Comparison of ENCODE assay signal across 12 cellular contexts in genomic region chr18:63207825-63208224, GRCh38.
DNase-seq lines count a peak whose midpoint lies in the region; ATAC-seq and TF ChIP-seq lines count a peak whose summit lies in the region.
"Had no signal": no experiment of that assay in that cellular context is flagged by ENCODE, and none has a peak within 500 bp of the region (broad histone marks: within the 10 kb centered on the region; RNA-seq: fewer than 3 reads in every experiment).

No MANE protein-coding gene starts in this region.

- peaks cover 97% of the 10 kb centered on the region for H3K79me2 ChIP-seq in SU-DHL-6 (ENCODE audit: insufficient read depth, low read length)

- no peak overlapping the region for H3K4me3 ChIP-seq in SU-DHL-6 (ENCODE audit: insufficient read depth, low read length, poor library complexity, severe bottlenecking)
- H3K4me3 ChIP-seq: right atrium auricular region, uterus had no signal

- no peaks in the 10 kb centered on the region for H3K9me2 ChIP-seq in SU-DHL-6 (replicated peaks; ENCODE audit: insufficient read depth, low read length)

- H3K36me3 Mint-ChIP-seq in activated T-cell treated with anti-CD3 and anti-CD28 coated beads, Interleukin-2, amount 50 U/mL, for 24 hours (ENCODE audit: low read depth), result peaks cover 54% of the 10 kb centered on the region
- H3K36me3 Mint-ChIP-seq in stimulated activated effector memory CD8-positive, alpha-beta T cell treated with anti-CD3 and anti-CD28 coated beads, Interleukin-12 subunit alpha, Interleukin-12 subunit beta, amount 100 ng/mL, for 72 hours, result peaks cover 81% of the 10 kb centered on the region

- H3K9me3 Mint-ChIP-seq in activated T-cell treated with anti-CD3 and anti-CD28 coated beads, Interleukin-2, amount 50 U/mL, for 24 hours, result no peaks in the 10 kb centered on the region
- H3K9me3 Mint-ChIP-seq in stimulated activated effector memory CD8-positive, alpha-beta T cell treated with anti-CD3 and anti-CD28 coated beads, Interleukin-12 subunit alpha, Interleukin-12 subunit beta, amount 100 ng/mL, for 72 hours, result no peaks in the 10 kb centered on the region

- peaks cover 18% of the 10 kb centered on the region for H3F3A ChIP-seq in SU-DHL-6 (ENCODE audit: insufficient read depth)

- H3K4me2 ChIP-seq in SU-DHL-6 (ENCODE audit: low read depth, low read length, poor library complexity, severe bottlenecking), result peak overlapping the region; percentile 26

- H3K9me3 ChIP-seq in SU-DHL-6 (ENCODE audit: insufficient read depth, low read length), result no peaks in the 10 kb centered on the region
- H3K9me3 ChIP-seq: right atrium auricular region, uterus had no signal

- no peak overlapping the region for H3K9ac ChIP-seq in SU-DHL-6 (ENCODE audit: low read length)

- no peak for ATAC-seq in stimulated activated effector memory CD8-positive, alpha-beta T cell treated with anti-CD3 and anti-CD28 coated beads, Interleukin-12 subunit alpha, Interleukin-12 subunit beta, amount 100 ng/mL, for 72 hours
- no peak for ATAC-seq in left colon

- H3K27ac ChIP-seq in SU-DHL-6 (ENCODE audit: low read depth, low read length), result peak overlapping the region; percentile 50
- H3K27ac ChIP-seq: C4-2B, right atrium auricular region, uterus had no signal

- peaks cover 96% of the 10 kb centered on the region for H3K4me1 Mint-ChIP-seq in activated T-cell treated with anti-CD3 and anti-CD28 coated beads, Interleukin-2, amount 50 U/mL, for 24 hours (ENCODE audit: low read depth)
- peaks cover 97% of the 10 kb centered on the region for H3K4me1 Mint-ChIP-seq in stimulated activated effector memory CD8-positive, alpha-beta T cell treated with anti-CD3 and anti-CD28 coated beads, Interleukin-12 subunit alpha, Interleukin-12 subunit beta, amount 100 ng/mL, for 72 hours

- H4K20me1 ChIP-seq in SU-DHL-6 (ENCODE audit: low read depth, low read length), result no peaks in the 10 kb centered on the region; the same call in 1 of the 2 replicates

- no peak overlapping the region for H2AFZ ChIP-seq in SU-DHL-6 (ENCODE audit: low read depth, low read length, severe bottlenecking)

- H3K4me3 Mint-ChIP-seq in activated T-cell treated with anti-CD3 and anti-CD28 coated beads, Interleukin-2, amount 50 U/mL, for 24 hours, result peak overlapping the region; percentile 69
- H3K4me3 Mint-ChIP-seq in stimulated activated effector memory CD8-positive, alpha-beta T cell treated with anti-CD3 and anti-CD28 coated beads, Interleukin-12 subunit alpha, Interleukin-12 subunit beta, amount 100 ng/mL, for 72 hours, result peak overlapping the region; percentile 77

- peaks cover 4% of the 10 kb centered on the region; the same call in 1 of the 2 replicates for H3K36me3 ChIP-seq in SU-DHL-6 (ENCODE audit: low read length)
- H3K36me3 ChIP-seq: right atrium auricular region, uterus had no signal

- no peak for DNase-seq in activated T-cell treated with anti-CD3 and anti-CD28 coated beads, Interleukin-2, amount 50 U/mL, for 24 hours
- no peak for DNase-seq in activated T-cell treated with anti-CD3 and anti-CD28 coated beads, Interleukin-2, amount 50 U/mL, for 48 hours
- DNase-seq in NCI-H1105 (lab: John Stamatoyannopoulos, UW) (peak; percentile 59), left colon (no peak), head of caudate nucleus (no peak), GM03348 (ENCODE audit: low spot score) (no peak)
- DNase-seq in stimulated activated effector memory CD8-positive, alpha-beta T cell treated with anti-CD3 and anti-CD28 coated beads, Interleukin-12 subunit alpha, Interleukin-12 subunit beta, amount 100 ng/mL, for 72 hours (ENCODE audit: low spot score in 2 of 2), result no peak
- DNase-seq: midbrain, uterus had no signal

- no peaks in the 10 kb centered on the region for H3K27me3 ChIP-seq in SU-DHL-6 (ENCODE audit: low read length)
- H3K27me3 ChIP-seq: right atrium auricular region, uterus had no signal

- intact Hi-C loops in left colon (cut with DNase I, micrococcal nuclease), result no loop called here
- intact Hi-C loops in head of caudate nucleus (cut with DNase I), result no loop called here

- no peaks in the 10 kb centered on the region for H3K27me3 Mint-ChIP-seq in activated T-cell treated with anti-CD3 and anti-CD28 coated beads, Interleukin-2, amount 50 U/mL, for 24 hours

- no peak for TF ChIP-seq CTCF in SU-DHL-6 (IDR thresholded peaks at IDR 0.05; ENCODE audit: insufficient read depth, low read length, poor library complexity, severe bottlenecking)

- peak overlapping the region; percentile 100 for H3K27ac Mint-ChIP-seq in activated T-cell treated with anti-CD3 and anti-CD28 coated beads, Interleukin-2, amount 50 U/mL, for 24 hours
- H3K27ac Mint-ChIP-seq in stimulated activated effector memory CD8-positive, alpha-beta T cell treated with anti-CD3 and anti-CD28 coated beads, Interleukin-12 subunit alpha, Interleukin-12 subunit beta, amount 100 ng/mL, for 72 hours, result peak overlapping the region; percentile 99
